In genomic region chr6:754202-754601, GRCh38 we compare ENCODE assay signal across 33 cellular contexts.
"Had no signal": no experiment of that assay in that cellular context is flagged by ENCODE, and none has a peak within 500 bp of the region (broad histone marks: within the 10 kb centered on the region; RNA-seq: fewer than 3 reads in every experiment).

No MANE protein-coding gene starts in this region.

- H3K9me3 ChIP-seq: adrenal gland, body of pancreas, breast epithelium had no signal

- H3K27ac ChIP-seq: adrenal gland, body of pancreas, brain microvascular endothelial cell, breast epithelium, VCaP had no signal

- H3K4me1 ChIP-seq: adrenal gland, body of pancreas, breast epithelium had no signal

- DNase-seq: activated CD4-positive, alpha-beta memory T cell treated with anti-CD3 and anti-CD28 coated beads, Interleukin-2, amount 10 ng/mL, durations not matched to agents 7 days and 5 days; activated CD4-positive, alpha-beta T cell treated with anti-CD3 and anti-CD28 coated beads for 1 hour; activated CD4-positive, alpha-beta T cell treated with anti-CD3 and anti-CD28 coated beads for 36 hours; activated CD4-positive, alpha-beta T cell treated with anti-CD3 and anti-CD28 coated beads for 48 hours; activated CD4-positive, alpha-beta T cell treated with anti-CD3 and anti-CD28 coated beads, Interleukin-2, amount 10 ng/mL, durations not matched to agents 7 days and 5 days; activated CD4-positive, alpha-beta T cell treated with anti-CD3 and anti-CD28 coated beads, Interleukin-2, amount 50 U/mL, for 48 hours; activated CD4-positive, CD25-positive, alpha-beta regulatory T cell; activated CD8-positive, alpha-beta memory T cell treated with anti-CD3 and anti-CD28 coated beads for 24 hours; activated CD8-positive, alpha-beta memory T cell treated with anti-CD3 and anti-CD28 coated beads, Interleukin-2, amount 10 ng/mL, durations not matched to agents 7 days and 5 days; activated CD8-positive, alpha-beta memory T cell treated with anti-CD3 and anti-CD28 coated beads, Interleukin-2, amount 50 U/mL, for 48 hours; activated CD8-positive, alpha-beta T cell treated with anti-CD3 and anti-CD28 coated beads, Interleukin-2, amount 10 ng/mL, durations not matched to agents 7 days and 5 days; activated effector memory CD4-positive, alpha-beta T cell treated with Interleukin-2 at 50 U/mL for 16 hours; activated gamma-delta T cell; activated naive CD4-positive, alpha-beta T cell; activated naive CD4-positive, alpha-beta T cell treated with anti-CD3 and anti-CD28 coated beads for 36 hours; activated naive CD4-positive, alpha-beta T cell treated with anti-CD3 and anti-CD28 coated beads, Interleukin-2, amount 50 U/mL, for 16 hours; activated naive CD8-positive, alpha-beta T cell treated with anti-CD3 and anti-CD28 coated beads for 36 hours; activated T-cell treated with anti-CD3 and anti-CD28 coated beads, Interleukin-2, amount 50 U/mL, for 24 hours; activated T-cell treated with anti-CD3 and anti-CD28 coated beads, Interleukin-2, amount 50 U/mL, for 48 hours; adrenal gland; amniotic stem cell; aorta; body of pancreas; brain microvascular endothelial cell; central memory CD4-positive, alpha-beta T cell; T-helper 1 cell; T-helper 2 cell; T-helper 9 cell had no signal

- H3K36me3 ChIP-seq: adrenal gland, brain microvascular endothelial cell, breast epithelium had no signal

- H3K27me3 ChIP-seq: adrenal gland, body of pancreas, brain microvascular endothelial cell, breast epithelium had no signal

- H3K4me3 ChIP-seq: adrenal gland, body of pancreas, breast epithelium had no signal

- ATAC-seq: activated CD4-positive, alpha-beta T cell treated with anti-CD3 and anti-CD28 coated beads for 36 hours; activated CD4-positive, CD25-positive, alpha-beta regulatory T cell treated with anti-CD3 and anti-CD28 coated beads, Interleukin-2, amount 50 U/mL, for 24 hours; activated CD8-positive, alpha-beta memory T cell treated with anti-CD3 and anti-CD28 coated beads, Interleukin-2, amount 10 ng/mL, durations not matched to agents 7 days and 5 days; activated CD8-positive, alpha-beta T cell treated with anti-CD3 and anti-CD28 coated beads, Interleukin-2, amount 10 ng/mL, durations not matched to agents 7 days and 5 days; activated naive CD4-positive, alpha-beta T cell treated with anti-CD3 and anti-CD28 coated beads, Interleukin-2, amount 50 U/mL, for 72 hours; body of pancreas; WTC11 had no signal
